23 cellular contexts compared by ENCODE assay signal in genomic region chr15:35547775-35548364, GRCh38. TPM values are rescaled to one million over a fixed set of nuclear protein-coding genes. Genes with fewer than 3 reads are reported as not detected.
DNase-seq lines count a peak whose midpoint lies in the region; ATAC-seq and TF ChIP-seq lines count a peak whose summit lies in the region.
"Had no signal": no experiment of that assay in that cellular context is flagged by ENCODE, and none has a peak within 500 bp of the region (broad histone marks: within the 10 kb centered on the region; RNA-seq: fewer than 3 reads in every experiment).

No MANE protein-coding gene starts in this region.

- CTCF ChIA-PET in CD8-positive, alpha-beta memory T cell (lab: Charles Lee) = no interaction called here

- peak overlapping the region in 1 of 7 donors; percentile 46 for H3K4me3 Mint-ChIP-seq in CD8-positive, alpha-beta memory T cell
- H3K4me3 Mint-ChIP-seq in endodermal cell = peak overlapping the region; percentile 51

- H3K9ac ChIP-seq in HUES64 (ENCODE audit: low read depth, low read length) (peak overlapping the region; percentile 0; the same call in 1 of the 2 replicates), endodermal cell (ENCODE audit: extremely low read depth, low read length, poor library complexity, severe bottlenecking) (no peak overlapping the region)
- H3K9ac ChIP-seq: BLaER1 treated with 17β-estradiol and CSF1 and Interleukin-3, amounts not matched to agents 10 nM and 100 nM had no signal

- H3K36me3 Mint-ChIP-seq in CD8-positive, alpha-beta memory T cell = peaks cover 0 to 6% (median 0%) of the 10 kb centered on the region in 3 donors
- no peaks in the 10 kb centered on the region for H3K36me3 Mint-ChIP-seq in endodermal cell (ENCODE audit: low read depth)

- no peaks in the 10 kb centered on the region for H3K27me3 ChIP-seq in CD8-positive, alpha-beta memory T cell (ENCODE audit: insufficient read depth, low read length, poor library complexity, severe bottlenecking)
- no peaks in the 10 kb centered on the region for H3K27me3 ChIP-seq in HUES64 (ENCODE audit: insufficient read depth, low read length)
- H3K27me3 ChIP-seq in endodermal cell (ENCODE audit: control insufficient read depth, insufficient read depth, low read length, poor library complexity, severe bottlenecking) = no peaks in the 10 kb centered on the region
- H3K27me3 ChIP-seq: BLaER1 treated with 17β-estradiol and CSF1 and Interleukin-3, amounts not matched to agents 10 nM and 100 nM; esophagus squamous epithelium had no signal

- DNase-seq in CD8-positive, alpha-beta memory T cell = no peak
- DNase-seq in endodermal cell (peak; percentile 91), midbrain (lab: John Stamatoyannopoulos, UW) (peak; percentile 3)
- no peak for DNase-seq in stimulated activated CD4-positive, alpha-beta T cell treated with anti-CD3 and anti-CD28 coated beads, Interleukin-4, amount 100 ng/mL, for 24 hours
- DNase-seq in effector CD4-positive, alpha-beta T cell = no peak
- DNase-seq: activated CD4-positive, alpha-beta T cell treated with anti-CD3 and anti-CD28 coated beads, Interleukin-2, amount 50 U/mL, for 4 hours; activated gamma-delta T cell treated with Interleukin-2 at 50 U/mL for 16 hours; DMS 273 treated with DMSO at 0.1 percent for 48 hours; effector memory CD4-positive, alpha-beta T cell; esophagus squamous epithelium; Karpas-422; kidney; naive thymus-derived CD4-positive, alpha-beta T cell; NCI-H1105; NCI-H2107; NCI-H510A; psoas muscle; stimulated activated CD4-positive, alpha-beta T cell treated with anti-CD3 and anti-CD28 coated beads, Interleukin-4, amount 100 ng/mL, for 1 hour had no signal

- peaks cover 9% of the 10 kb centered on the region for H3K4me1 ChIP-seq in CD8-positive, alpha-beta memory T cell (ENCODE audit: insufficient read depth, low read length)
- peaks cover 50% of the 10 kb centered on the region for H3K4me1 ChIP-seq in HUES64 (ENCODE audit: insufficient read depth, low read length)
- no peaks in the 10 kb centered on the region for H3K4me1 ChIP-seq in endodermal cell (ENCODE audit: control insufficient read depth, insufficient read depth, low read length)

- ATAC-seq in GM19023 (IDR thresholded peaks at IDR 0.05; ENCODE audit: unreplicated experiment) (no peak), HG02759 (IDR thresholded peaks at IDR 0.05; ENCODE audit: unreplicated experiment) (no peak)
- ATAC-seq: naive thymus-derived CD4-positive, alpha-beta T cell; psoas muscle had no signal

- POLR2A ChIA-PET in CD8-positive, alpha-beta memory T cell (lab: Charles Lee) = no interaction called here

- 35% methylated on average over 11 of the region's 11 CpGs for WGBS in HUES64
- WGBS in endodermal cell (ENCODE audit: insufficient coverage in 1 of 2, insufficient read length in 1 of 2), 2 experiments = 35 to 48% methylated on average over 10 to 11 of the region's 11 CpGs

- no peaks in the 10 kb centered on the region for H3K9me3 Mint-ChIP-seq in CD8-positive, alpha-beta memory T cell
- no peaks in the 10 kb centered on the region for H3K9me3 Mint-ChIP-seq in endodermal cell

- no peak overlapping the region for H3K4me3 ChIP-seq in CD8-positive, alpha-beta memory T cell (ENCODE audit: low read length)
- peak overlapping the region; percentile 81 for H3K4me3 ChIP-seq in HUES64 (ENCODE audit: low read length)
- no peak overlapping the region for H3K4me3 ChIP-seq in endodermal cell (ENCODE audit: low read length)
- H3K4me3 ChIP-seq: BLaER1 treated with 17β-estradiol and CSF1 and Interleukin-3, amounts not matched to agents 10 nM and 100 nM; psoas muscle; skin epidermis had no signal

- no peaks in the 10 kb centered on the region for H3K9me3 ChIP-seq in CD8-positive, alpha-beta memory T cell (ENCODE audit: low read length)
- H3K9me3 ChIP-seq in HUES64 (ENCODE audit: insufficient read depth, low read depth, low read length) (no peaks in the 10 kb centered on the region), endodermal cell (ENCODE audit: control insufficient read depth, low read length) (no peaks in the 10 kb centered on the region)
- H3K9me3 ChIP-seq: BLaER1 treated with 17β-estradiol and CSF1 and Interleukin-3, amounts not matched to agents 10 nM and 100 nM; esophagus squamous epithelium; psoas muscle had no signal

- peak overlapping the region in 2 of 8 donors; percentile 40 to 84 for H3K27ac Mint-ChIP-seq in CD8-positive, alpha-beta memory T cell
- peak overlapping the region; percentile 88 for H3K27ac Mint-ChIP-seq in endodermal cell

- peaks cover 0 to 4% of the 10 kb centered on the region in 2 donors for H3K27me3 Mint-ChIP-seq in CD8-positive, alpha-beta memory T cell
- no peaks in the 10 kb centered on the region for H3K27me3 Mint-ChIP-seq in endodermal cell (ENCODE audit: insufficient read depth)
- H3K27me3 Mint-ChIP-seq: naive thymus-derived CD4-positive, alpha-beta T cell had no signal

- no peaks in the 10 kb centered on the region for H3K36me3 ChIP-seq in CD8-positive, alpha-beta memory T cell (ENCODE audit: insufficient read depth, low read length)
- H3K36me3 ChIP-seq in HUES64 (ENCODE audit: insufficient read depth, low read length) = no peaks in the 10 kb centered on the region
- no peaks in the 10 kb centered on the region for H3K36me3 ChIP-seq in endodermal cell (ENCODE audit: control insufficient read depth, insufficient read depth, low read length)
- H3K36me3 ChIP-seq: BLaER1 treated with 17β-estradiol and CSF1 and Interleukin-3, amounts not matched to agents 10 nM and 100 nM; esophagus squamous epithelium had no signal

- H3K4me1 Mint-ChIP-seq in CD8-positive, alpha-beta memory T cell = peaks cover 20 to 27% (median 22%) of the 10 kb centered on the region in 3 donors
- H3K4me1 Mint-ChIP-seq in endodermal cell = peaks cover 35% of the 10 kb centered on the region

- peak overlapping the region; percentile 18 for H3K27ac ChIP-seq in CD8-positive, alpha-beta memory T cell (ENCODE audit: low read depth, low read length)
- H3K27ac ChIP-seq in HUES64 (ENCODE audit: low read depth, low read length) (peak overlapping the region; percentile 87), endodermal cell (ENCODE audit: low read depth, low read length) (peak overlapping the region; percentile 55)
- H3K27ac ChIP-seq: BLaER1 treated with 17β-estradiol and CSF1 and Interleukin-3, amounts not matched to agents 10 nM and 100 nM; esophagus squamous epithelium; psoas muscle; skin epidermis had no signal

- TF ChIP-seq CTCF in endodermal cell (conservative IDR thresholded peaks at IDR 0.05) = no peak

RNA-seq across cellular contexts. Expression of gene DPH6, which starts 1.9 kb away (rescaled TPM):
- 10 to 100 TPM in 1 of 2 experiments, 1 to 10 TPM in 1; 9.6 to 11.4 TPM for total RNA-seq in CD8-positive, alpha-beta memory T cell
- polyA plus RNA-seq in CD8-positive, alpha-beta memory T cell = 17.0 TPM
- 13.1 TPM for polyA plus RNA-seq in HUES64 (2013, experiment 1 of 2)
- polyA plus RNA-seq in HUES64 (2013, experiment 2 of 2) = 14.4 TPM
- 10 to 100 TPM; 29.8 to 35.6 TPM for total RNA-seq in endodermal cell
- 16.3 TPM for polyA plus RNA-seq in endodermal cell (2013, experiment 1 of 2)
- 13.2 TPM for polyA plus RNA-seq in endodermal cell (2013, experiment 2 of 2)

Comparison
In these comparisons a context has a peak if more than half of its experiments do, and no peak if none do; other contexts are left out.
1. DNase-seq: peak in endodermal cell (single experiment) and midbrain (single experiment); none in CD8-positive, alpha-beta memory T cell (0 of 5), stimulated activated CD4-positive, alpha-beta T cell treated with anti-CD3 and anti-CD28 coated beads, Interleukin-4, amount 100 ng/mL, for 24 hours (single experiment) and effector CD4-positive, alpha-beta T cell (single experiment).
2. H3K27ac ChIP-seq: peak in every context shown above with its lines; median percentile 87 in HUES64; 55 in endodermal cell; 18 in CD8-positive, alpha-beta memory T cell.